8 cellular contexts compared by ENCODE assay signal in the genomic region with DNA sequence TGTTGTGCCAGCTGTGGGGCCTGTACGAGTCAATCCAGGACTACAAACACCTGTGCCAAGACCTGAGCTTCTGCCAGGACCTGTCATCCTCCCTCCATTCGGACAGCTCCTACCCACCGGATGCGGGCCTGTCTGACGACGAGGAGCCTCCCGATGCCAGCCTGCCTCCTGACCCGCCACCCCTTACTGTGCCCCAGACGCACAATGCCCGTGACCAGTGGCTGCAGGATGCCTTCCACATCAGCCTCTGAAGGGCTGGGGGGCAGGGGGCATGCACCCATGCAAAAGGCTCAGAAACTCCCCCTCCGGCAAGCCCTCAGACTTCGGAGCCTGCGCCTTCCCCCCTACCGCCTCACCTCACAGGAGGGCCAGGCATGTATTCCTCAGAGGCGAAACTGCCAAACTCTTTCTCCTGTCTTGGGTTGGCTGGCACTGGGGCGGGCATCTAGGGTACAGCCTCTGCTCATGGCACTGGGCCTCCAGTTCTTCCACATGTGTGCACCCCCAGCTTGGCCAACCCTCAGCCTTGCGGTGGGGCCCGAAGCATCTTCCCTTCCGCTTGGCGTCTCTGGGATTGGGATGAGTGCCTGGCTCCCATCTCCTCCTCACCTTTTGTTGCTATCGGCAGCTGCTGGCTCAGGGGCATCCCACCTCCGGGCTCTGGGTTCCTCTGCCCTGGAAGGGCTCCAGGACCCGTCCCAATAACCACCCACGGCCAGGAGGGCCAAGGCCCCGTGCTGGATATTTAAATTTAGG. TPM values are rescaled to one million over a fixed set of nuclear protein-coding genes. Genes with fewer than 3 reads are reported as not detected.
A peak's percentile ranks its signal among the peaks of the same experiment; 100 is the strongest.
DNase-seq lines count a peak whose midpoint lies in the region; ATAC-seq and TF ChIP-seq lines count a peak whose summit lies in the region.

No MANE protein-coding gene starts in this region.

- intact Hi-C loops in CD4-positive, alpha-beta memory T cell (cut with micrococcal nuclease): loop anchor here (1.0 to 5.0 kb wide), 7 partner anchors 15 to 546 kb away; a partner anchor contains a TSS
- intact Hi-C loops in OCI-LY7 (cut with micrococcal nuclease; ENCODE audit: unreplicated experiment): loop anchor here (1.0 to 10.0 kb wide), 5 partner anchors 15 to 719 kb away; a partner anchor contains a TSS

- POLR2A ChIA-PET in CD4-positive, alpha-beta memory T cell (lab: Charles Lee; ENCODE audit: partially characterized antibody): interaction anchor here (0.5 to 17.1 kb wide), 24 partner anchors 10 to 327 kb away, joined by 3 to 403 read pairs (median 6); a partner anchor contains a TSS
- POLR2A ChIA-PET in OCI-LY7 (lab: Charles Lee): interaction anchor here (1.2 kb wide), 1 partner anchor 74 kb away, joined by 3 read pairs; no protein-coding TSS in a partner anchor

- peak overlapping the region; percentile 89 to 94 (median 91) for H3K4me3 Mint-ChIP-seq in CD4-positive, alpha-beta memory T cell
- peak overlapping the region; percentile 97 for H3K4me3 Mint-ChIP-seq in endodermal cell

- no peak overlapping the region for H3K9ac ChIP-seq in endodermal cell (ENCODE audit: extremely low read depth, low read length, poor library complexity, severe bottlenecking)

- no peak overlapping the region for H2AFZ ChIP-seq in OCI-LY7 (ENCODE audit: low read length)
- no peak overlapping the region for H2AFZ ChIP-seq in osteoblast (ENCODE audit: low read length)

- H3K4me2 ChIP-seq in OCI-LY7 (ENCODE audit: low read length) (peak overlapping the region; percentile 98), osteoblast (ENCODE audit: insufficient read depth, low read length) (peak overlapping the region; percentile 95)

- H3K4me3 ChIP-seq in CD4-positive, alpha-beta memory T cell (ENCODE audit: low read length in 2 of 2): peak overlapping the region; percentile 71 to 89
- H3K4me3 ChIP-seq in OCI-LY7 (ENCODE audit: low read depth, low read length, poor library complexity, severe bottlenecking): peak overlapping the region; percentile 94
- peak overlapping the region; percentile 83 for H3K4me3 ChIP-seq in endodermal cell (ENCODE audit: low read length)
- H3K4me3 ChIP-seq in osteoblast (ENCODE audit: insufficient read depth, low read length): peak overlapping the region; percentile 98

- TF ChIP-seq CTCF in OCI-LY7 (conservative IDR thresholded peaks at IDR 0.05; ENCODE audit: low read length) (no peak), endodermal cell (conservative IDR thresholded peaks at IDR 0.05) (no peak), osteoblast (IDR thresholded peaks at IDR 0.05; ENCODE audit: extremely low read depth, low read depth, low read length) (no peak)

- 71 to 73% methylated on average over 14 to 25 of the region's 25 CpGs for WGBS in endodermal cell (ENCODE audit: insufficient coverage in 1 of 2, insufficient read length in 1 of 2), 2 experiments

- peaks cover 34 to 88% (median 60%) of the 10 kb centered on the region in 4 donors for H3K4me1 Mint-ChIP-seq in CD4-positive, alpha-beta memory T cell
- peaks cover 40% of the 10 kb centered on the region for H3K4me1 Mint-ChIP-seq in endodermal cell

- H3K79me2 ChIP-seq in OCI-LY7 (ENCODE audit: insufficient read depth, low read depth, low read length) (peaks cover 38% of the 10 kb centered on the region), osteoblast (ENCODE audit: insufficient read depth, low read length) (peaks cover 68% of the 10 kb centered on the region)

- peaks cover 0 to 52% of the 10 kb centered on the region in 2 donors for H3K36me3 Mint-ChIP-seq in CD4-positive, alpha-beta memory T cell
- H3K36me3 Mint-ChIP-seq in endodermal cell (ENCODE audit: low read depth): peaks cover 7% of the 10 kb centered on the region

- H3K27me3 ChIP-seq in CD4-positive, alpha-beta memory T cell (ENCODE audit: insufficient read depth, low read length): no peaks in the 10 kb centered on the region
- H3K27me3 ChIP-seq in endodermal cell (ENCODE audit: control insufficient read depth, insufficient read depth, low read length, poor library complexity, severe bottlenecking) (peaks cover 25% of the 10 kb centered on the region), osteoblast (ENCODE audit: insufficient read depth, low read length) (no peaks in the 10 kb centered on the region)

- CTCF ChIA-PET in CD4-positive, alpha-beta memory T cell (lab: Charles Lee; ENCODE audit: partially characterized antibody): interaction anchor here (0.6 to 4.8 kb wide), 17 partner anchors 10 to 451 kb away, joined by 3 to 66 read pairs (median 5); a partner anchor contains a TSS
- CTCF ChIA-PET in OCI-LY7 (lab: Charles Lee; ENCODE audit: unreplicated experiment): no interaction called here

- DNase-seq in CD4-positive, alpha-beta memory T cell: peak in 2 of 5 donors; percentile 36 to 51
- DNase-seq in OCI-LY7 (ENCODE audit: low spot score): peak; percentile 48
- DNase-seq in endodermal cell: no peak
- DNase-seq in osteoblast (ENCODE audit: insufficient read length, low spot score, missing footprints): peak; percentile 95
- DNase-seq in NOMO-1 (lab: John Stamatoyannopoulos, UW; ENCODE audit: unreplicated experiment in 2 of 2): no peak
- no peak for DNase-seq in GOT3 (lab: John Stamatoyannopoulos, UW)

- BruUV-seq in OCI-LY7 (replicated peaks; lab: Mats Ljungman, UMichigan): no TSS peak

- peak overlapping the region; percentile 90 to 99 (median 93) for H3K27ac Mint-ChIP-seq in CD4-positive, alpha-beta memory T cell
- no peak overlapping the region for H3K27ac Mint-ChIP-seq in endodermal cell

- peaks cover 0 to 3% of the 10 kb centered on the region in 2 donors for H3K27me3 Mint-ChIP-seq in CD4-positive, alpha-beta memory T cell
- peaks cover 37% of the 10 kb centered on the region for H3K27me3 Mint-ChIP-seq in endodermal cell (ENCODE audit: insufficient read depth)

- H3K4me1 ChIP-seq in CD4-positive, alpha-beta memory T cell (ENCODE audit: insufficient read depth, low read length): peaks cover 69% of the 10 kb centered on the region
- H3K4me1 ChIP-seq in OCI-LY7 (ENCODE audit: insufficient read depth, low read length, poor library complexity, severe bottlenecking) (peaks cover 62% of the 10 kb centered on the region), endodermal cell (ENCODE audit: control insufficient read depth, insufficient read depth, low read length) (peaks cover 10% of the 10 kb centered on the region), osteoblast (ENCODE audit: insufficient read depth, low read length) (peaks cover 67% of the 10 kb centered on the region)

- H4K20me1 ChIP-seq in OCI-LY7 (ENCODE audit: insufficient read depth, low read length) (peaks cover 7% of the 10 kb centered on the region; the same call in 1 of the 2 replicates), osteoblast (ENCODE audit: insufficient read depth, low read length) (peaks cover 27% of the 10 kb centered on the region)

- H3K9me3 ChIP-seq in CD4-positive, alpha-beta memory T cell (ENCODE audit: control insufficient read depth in 1 of 2, low read length in 2 of 2): no peaks in the 10 kb centered on the region
- H3K9me3 ChIP-seq in OCI-LY7 (ENCODE audit: low read length): no peaks in the 10 kb centered on the region
- H3K9me3 ChIP-seq in endodermal cell (ENCODE audit: control insufficient read depth, low read length): no peaks in the 10 kb centered on the region
- no peaks in the 10 kb centered on the region for H3K9me3 ChIP-seq in osteoblast (ENCODE audit: low read depth, low read length)

- no peak for ATAC-seq in GM19455 (IDR thresholded peaks at IDR 0.05; ENCODE audit: unreplicated experiment)
- ATAC-seq in HG02884 (IDR thresholded peaks at IDR 0.05; ENCODE audit: unreplicated experiment): no peak

- H3K36me3 ChIP-seq in CD4-positive, alpha-beta memory T cell (ENCODE audit: insufficient read depth, low read length): no peaks in the 10 kb centered on the region
- peaks cover 8% of the 10 kb centered on the region; the same call in 1 of the 2 replicates for H3K36me3 ChIP-seq in OCI-LY7 (ENCODE audit: insufficient read depth, low read length)
- no peaks in the 10 kb centered on the region for H3K36me3 ChIP-seq in endodermal cell (ENCODE audit: control insufficient read depth, insufficient read depth, low read length)
- peaks cover 7% of the 10 kb centered on the region for H3K36me3 ChIP-seq in osteoblast (ENCODE audit: insufficient read depth, low read length)

- peak overlapping the region; percentile 99 for H3K27ac ChIP-seq in CD4-positive, alpha-beta memory T cell (ENCODE audit: low read depth, low read length)
- H3K27ac ChIP-seq in OCI-LY7 (ENCODE audit: low read depth, low read length, poor library complexity, severe bottlenecking): peak overlapping the region; percentile 84
- no peak overlapping the region for H3K27ac ChIP-seq in endodermal cell (ENCODE audit: low read depth, low read length)
- peak overlapping the region; percentile 37 for H3K27ac ChIP-seq in osteoblast (ENCODE audit: low read depth, low read length)

- H3K9me3 Mint-ChIP-seq in CD4-positive, alpha-beta memory T cell: no peaks in the 10 kb centered on the region
- H3K9me3 Mint-ChIP-seq in endodermal cell: no peaks in the 10 kb centered on the region

- no peaks in the 10 kb centered on the region for H3K9me2 ChIP-seq in OCI-LY7 (ENCODE audit: insufficient read depth, low read length)

RNA-seq across cellular contexts. Expression of a gene that starts 1.2 kb away (rescaled TPM):
- total RNA-seq in CD4-positive, alpha-beta memory T cell: 10 to 100 TPM; 68.9 to 71.4 TPM
- polyA plus RNA-seq in CD4-positive, alpha-beta memory T cell: 100 to 1,000 TPM; 130 to 164 TPM
- total RNA-seq in OCI-LY7 (2014; rRNA removed; shearing (Covaris generic)): 16.1 and 26.4 TPM in 2 replicates
- total RNA-seq in OCI-LY7 (2022) (17.9 and 25.3 TPM in 2 replicates), endodermal cell (10 to 100 TPM; 23.3 to 24.9 TPM), osteoblast (31.5 and 36.2 TPM in 2 replicates)
- polyA plus RNA-seq in endodermal cell (2013, experiment 1 of 2): 52.4 TPM
- polyA plus RNA-seq in endodermal cell (2013, experiment 2 of 2): 52.7 TPM

RNA-seq across cellular contexts. Expression of a gene that starts 2.3 kb away (rescaled TPM):
- 100 to 1,000 TPM; 151 to 154 TPM for total RNA-seq in CD4-positive, alpha-beta memory T cell
- 10 to 100 TPM in 1 of 2 donors, 1 to 10 TPM in 1; 8.9 to 25.2 TPM for polyA plus RNA-seq in CD4-positive, alpha-beta memory T cell
- 59.6 and 59.7 TPM in 2 replicates for total RNA-seq in OCI-LY7 (2014; rRNA removed; shearing (Covaris generic))
- total RNA-seq in OCI-LY7 (2022) (71.6 and 80.3 TPM in 2 replicates), endodermal cell (1 to 10 TPM; 6.2 to 9.8 TPM), osteoblast (43.9 and 58.6 TPM in 2 replicates)
- polyA plus RNA-seq in endodermal cell (2013, experiment 1 of 2): 7.1 TPM
- polyA plus RNA-seq in endodermal cell (2013, experiment 2 of 2): 5.5 TPM

RNA-seq across cellular contexts. Expression of a gene that starts 3.3 kb away (rescaled TPM):
- 10 to 100 TPM; 24.6 to 27.5 TPM for total RNA-seq in CD4-positive, alpha-beta memory T cell
- 10 to 100 TPM; 70.1 to 74.9 TPM for polyA plus RNA-seq in CD4-positive, alpha-beta memory T cell
- total RNA-seq in OCI-LY7 (2014; rRNA removed; shearing (Covaris generic)): 37.7 and 60.4 TPM in 2 replicates
- total RNA-seq in OCI-LY7 (2022) (35.9 and 43.4 TPM in 2 replicates), endodermal cell (10 to 100 TPM; 32.8 to 36.5 TPM), osteoblast (37.1 and 42.3 TPM in 2 replicates)
- polyA plus RNA-seq in endodermal cell (2013, experiment 1 of 2): 44.3 TPM
- polyA plus RNA-seq in endodermal cell (2013, experiment 2 of 2): 45.3 TPM

RNA-seq across cellular contexts. Expression of a gene that starts 15.4 kb away (rescaled TPM):
- 100 to 1,000 TPM; 201 to 211 TPM for total RNA-seq in CD4-positive, alpha-beta memory T cell
- 10 to 100 TPM in 1 of 2 donors, 1 to 10 TPM in 1; 9.0 to 23.6 TPM for polyA plus RNA-seq in CD4-positive, alpha-beta memory T cell
- 11.2 and 17.4 TPM in 2 replicates for total RNA-seq in OCI-LY7 (2014; rRNA removed; shearing (Covaris generic))
- 10.0 and 13.8 TPM in 2 replicates for total RNA-seq in OCI-LY7 (2022)
- 10 to 100 TPM; 19.7 to 24.2 TPM for total RNA-seq in endodermal cell
- 23.3 TPM for polyA plus RNA-seq in endodermal cell (2013, experiment 1 of 2)
- 23.8 TPM for polyA plus RNA-seq in endodermal cell (2013, experiment 2 of 2)
- 40.7 and 41.6 TPM in 2 replicates for total RNA-seq in osteoblast

RNA-seq across cellular contexts. Expression of a gene that starts 22.0 kb away (rescaled TPM):
- total RNA-seq in CD4-positive, alpha-beta memory T cell: 1 to 10 TPM; 1.6 to 2.7 TPM
- polyA plus RNA-seq in CD4-positive, alpha-beta memory T cell: 1 to 10 TPM in 1 of 2 donors, not detected in 1; 1.2 TPM
- 1.4 TPM in 1 of 2 replicates, not detected in the other for total RNA-seq in OCI-LY7 (2014; rRNA removed; shearing (Covaris generic))
- total RNA-seq in OCI-LY7 (2022): 0.68 and 1.6 TPM in 2 replicates
- 1 to 10 TPM in 1 of 2 donors, not detected in 1; 1.2 TPM for total RNA-seq in endodermal cell
- not detected for polyA plus RNA-seq in endodermal cell (2013, experiment 1 of 2)
- not detected for polyA plus RNA-seq in endodermal cell (2013, experiment 2 of 2)
- total RNA-seq in osteoblast: 0.29 TPM in 1 of 2 replicates, not detected in the other

Comparison
In these comparisons a context has a peak if more than half of its experiments do, and no peak if none do; other contexts are left out.
1. DNase-seq: peak in OCI-LY7 (single experiment) and osteoblast (single experiment); none in endodermal cell (single experiment), NOMO-1 (0 of 2) and GOT3 (single experiment).
2. Peak in every context shown above with its lines, with median percentiles within 50 percentile points of each other: H3K4me3 ChIP-seq.